1 cellular context compared by ENCODE assay signal in the genomic region with DNA sequence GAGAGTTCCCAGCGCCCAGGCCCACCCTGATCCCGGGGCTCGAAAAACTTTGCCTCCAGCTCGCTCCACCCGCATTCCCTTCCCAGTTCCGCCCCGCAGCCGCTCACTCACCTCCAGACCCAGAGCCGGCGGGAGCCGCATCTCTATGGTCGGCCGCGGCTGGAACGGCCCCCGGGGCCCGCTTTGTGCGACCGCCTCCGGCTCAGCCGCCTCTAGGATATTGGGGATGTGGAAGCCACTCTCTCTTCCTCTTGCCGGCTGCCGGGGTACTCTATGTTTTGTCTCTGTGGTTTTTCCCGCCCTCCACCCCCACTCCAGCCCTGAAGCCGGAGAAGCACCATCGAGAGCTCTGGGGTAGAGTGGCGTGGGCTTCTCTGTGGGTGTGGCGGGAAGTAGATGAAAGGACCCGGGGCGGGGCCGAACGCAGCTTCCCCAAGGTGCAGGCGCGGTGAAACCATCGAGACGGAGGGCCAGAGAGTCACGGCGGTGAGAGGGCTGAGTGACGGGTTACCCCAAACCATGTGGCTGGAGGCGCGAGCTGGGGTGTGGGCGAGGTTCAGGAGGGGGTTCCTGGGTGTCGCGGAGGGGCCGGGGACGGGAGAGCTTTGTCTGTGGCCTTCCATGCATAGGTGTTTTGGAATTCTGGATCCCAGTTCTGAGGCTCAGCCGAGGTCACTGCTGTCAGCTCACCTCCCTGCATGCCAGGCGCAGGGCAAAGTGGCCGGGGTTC.
TF ChIP-seq lines count a peak whose summit lies in the region.

Gene BCS1L (plus strand): TSS at position 426 of the 730 bp plus-strand sequence. CDS start 1,305 bp downstream, outside the sequence.
A gene with protein sequence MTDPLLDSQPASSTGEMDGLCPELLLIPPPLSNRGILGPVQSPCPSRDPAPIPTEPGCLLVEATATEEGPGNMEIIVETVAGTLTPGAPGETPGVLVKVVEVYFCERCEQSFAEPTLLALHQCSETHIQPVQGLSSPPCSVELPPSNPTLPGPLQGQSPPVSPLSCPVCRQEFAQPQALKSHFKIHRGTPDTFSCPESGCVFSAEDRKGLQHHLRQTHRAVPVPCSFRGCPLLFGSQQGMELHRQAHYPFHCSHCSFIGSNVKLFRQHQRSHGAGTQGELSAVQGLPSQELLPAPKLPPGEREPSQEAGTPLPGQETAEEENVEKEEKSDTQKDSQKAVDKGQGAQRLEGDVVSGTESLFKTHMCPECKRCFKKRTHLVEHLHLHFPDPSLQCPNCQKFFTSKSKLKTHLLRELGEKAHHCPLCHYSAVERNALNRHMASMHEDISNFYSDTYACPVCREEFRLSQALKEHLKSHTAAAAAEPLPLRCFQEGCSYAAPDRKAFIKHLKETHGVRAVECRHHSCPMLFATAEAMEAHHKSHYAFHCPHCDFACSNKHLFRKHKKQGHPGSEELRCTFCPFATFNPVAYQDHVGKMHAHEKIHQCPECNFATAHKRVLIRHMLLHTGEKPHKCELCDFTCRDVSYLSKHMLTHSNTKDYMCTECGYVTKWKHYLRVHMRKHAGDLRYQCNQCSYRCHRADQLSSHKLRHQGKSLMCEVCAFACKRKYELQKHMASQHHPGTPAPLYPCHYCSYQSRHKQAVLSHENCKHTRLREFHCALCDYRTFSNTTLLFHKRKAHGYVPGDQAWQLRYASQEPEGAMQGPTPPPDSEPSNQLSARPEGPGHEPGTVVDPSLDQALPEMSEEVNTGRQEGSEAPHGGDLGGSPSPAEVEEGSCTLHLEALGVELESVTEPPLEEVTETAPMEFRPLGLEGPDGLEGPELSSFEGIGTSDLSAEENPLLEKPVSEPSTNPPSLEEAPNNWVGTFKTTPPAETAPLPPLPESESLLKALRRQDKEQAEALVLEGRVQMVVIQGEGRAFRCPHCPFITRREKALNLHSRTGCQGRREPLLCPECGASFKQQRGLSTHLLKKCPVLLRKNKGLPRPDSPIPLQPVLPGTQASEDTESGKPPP (N-terminal part only) (minus strand): TSS at position 366 of the 730 bp plus-strand sequence. CDS start 3,194 bp downstream, outside the sequence.

TF ChIP-seq in HepG2, 621 proteins besides CTCF, POLR2A, EP300 and RAD21 (continued from another document and continues in another):
- TF ChIP-seq HIC2 (CRISPR knock-in tag; IDR thresholded peaks at IDR 0.05; ENCODE audit: low read depth) = 0 out of 2 replicates have a peak, but pooled peaks have one; percentile 67
- peak; percentile 12; the same call in 1 of the 2 replicates for TF ChIP-seq MAZ (IDR thresholded peaks at IDR 0.05; ENCODE audit: borderline replicate concordance, low read depth, low read length)
- TF ChIP-seq MAZ (CRISPR knock-in tag; IDR thresholded peaks at IDR 0.05; ENCODE audit: low read depth) = peak; percentile 55; the same call in 1 of the 2 replicates
- no peak; the same call in none of the 2 replicates for TF ChIP-seq NCOA2 (CRISPR knock-in tag; IDR thresholded peaks at IDR 0.05)
- TF ChIP-seq ZNF205 (CRISPR knock-in tag; IDR thresholded peaks at IDR 0.05) = peak; percentile 5; the same call in 1 of the 2 replicates
- TF ChIP-seq, protein P1, sequence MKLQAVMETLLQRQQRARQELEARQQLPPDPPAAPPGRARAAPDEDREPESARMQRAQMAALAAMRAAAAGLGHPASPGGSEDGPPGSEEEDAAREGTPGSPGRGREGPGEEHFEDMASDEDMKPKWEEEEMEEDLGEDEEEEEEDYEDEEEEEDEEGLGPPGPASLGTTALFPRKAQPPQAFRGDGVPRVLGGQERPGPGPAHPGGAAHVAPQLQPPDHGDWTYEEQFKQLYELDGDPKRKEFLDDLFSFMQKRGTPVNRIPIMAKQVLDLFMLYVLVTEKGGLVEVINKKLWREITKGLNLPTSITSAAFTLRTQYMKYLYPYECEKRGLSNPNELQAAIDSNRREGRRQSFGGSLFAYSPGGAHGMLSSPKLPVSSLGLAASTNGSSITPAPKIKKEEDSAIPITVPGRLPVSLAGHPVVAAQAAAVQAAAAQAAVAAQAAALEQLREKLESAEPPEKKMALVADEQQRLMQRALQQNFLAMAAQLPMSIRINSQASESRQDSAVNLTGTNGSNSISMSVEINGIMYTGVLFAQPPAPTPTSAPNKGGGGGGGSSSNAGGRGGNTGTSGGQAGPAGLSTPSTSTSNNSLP (IDR thresholded peaks at IDR 0.05; ENCODE audit: low read depth, low read length) = no peak
- TF ChIP-seq ZNF543 (CRISPR knock-in tag; IDR thresholded peaks at IDR 0.05) = 0 out of 2 replicates have a peak, but pooled peaks have one; percentile 57
- no peak for TF ChIP-seq ZNF768 (CRISPR knock-in tag; IDR thresholded peaks at IDR 0.05)
- TF ChIP-seq ZNF160 (CRISPR knock-in tag; IDR thresholded peaks at IDR 0.05) = peak; percentile 72
- TF ChIP-seq ZNF788 (CRISPR knock-in tag; IDR thresholded peaks at IDR 0.05; ENCODE audit: borderline replicate concordance) = peak; percentile 88
- no peak for TF ChIP-seq ZBTB2 (CRISPR knock-in tag; IDR thresholded peaks at IDR 0.05; ENCODE audit: low read depth)
- TF ChIP-seq, protein P2, sequence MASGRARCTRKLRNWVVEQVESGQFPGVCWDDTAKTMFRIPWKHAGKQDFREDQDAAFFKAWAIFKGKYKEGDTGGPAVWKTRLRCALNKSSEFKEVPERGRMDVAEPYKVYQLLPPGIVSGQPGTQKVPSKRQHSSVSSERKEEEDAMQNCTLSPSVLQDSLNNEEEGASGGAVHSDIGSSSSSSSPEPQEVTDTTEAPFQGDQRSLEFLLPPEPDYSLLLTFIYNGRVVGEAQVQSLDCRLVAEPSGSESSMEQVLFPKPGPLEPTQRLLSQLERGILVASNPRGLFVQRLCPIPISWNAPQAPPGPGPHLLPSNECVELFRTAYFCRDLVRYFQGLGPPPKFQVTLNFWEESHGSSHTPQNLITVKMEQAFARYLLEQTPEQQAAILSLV (CRISPR knock-in tag; IDR thresholded peaks at IDR 0.05; ENCODE audit: borderline replicate concordance) = peak; percentile 90; the same call in 1 of the 2 replicates
- TF ChIP-seq KAT7 (CRISPR knock-in tag; IDR thresholded peaks at IDR 0.05; ENCODE audit: borderline replicate concordance) = peak; percentile 89; the same call in 1 of the 2 replicates
- no peak for TF ChIP-seq ZBTB46 (CRISPR knock-in tag; IDR thresholded peaks at IDR 0.05; ENCODE audit: borderline replicate concordance)
- no peak for TF ChIP-seq FOXA1 (IDR thresholded peaks at IDR 0.05)
- TF ChIP-seq FOXA1 (CRISPR knock-in tag; IDR thresholded peaks at IDR 0.05) = no peak
- no peak for TF ChIP-seq ZNF430 (CRISPR knock-in tag; IDR thresholded peaks at IDR 0.05)
- peak; percentile 55; the same call in 1 of the 2 replicates for TF ChIP-seq ZNF232 (CRISPR knock-in tag; IDR thresholded peaks at IDR 0.05; ENCODE audit: borderline replicate concordance)
- peak; percentile 76 for TF ChIP-seq ZEB1 (IDR thresholded peaks at IDR 0.05; ENCODE audit: insufficient replicate concordance, low read depth)
- TF ChIP-seq ZBTB42 (CRISPR knock-in tag; IDR thresholded peaks at IDR 0.05) = 0 out of 2 replicates have a peak, but pooled peaks have one; percentile 28
- no peak for TF ChIP-seq ZNF639 (CRISPR knock-in tag; conservative IDR thresholded peaks at IDR 0.05)
- TF ChIP-seq KMT2A (CRISPR knock-in tag; IDR thresholded peaks at IDR 0.05) = peak; percentile 84; the same call in 1 of the 2 replicates
- TF ChIP-seq, protein P3, sequence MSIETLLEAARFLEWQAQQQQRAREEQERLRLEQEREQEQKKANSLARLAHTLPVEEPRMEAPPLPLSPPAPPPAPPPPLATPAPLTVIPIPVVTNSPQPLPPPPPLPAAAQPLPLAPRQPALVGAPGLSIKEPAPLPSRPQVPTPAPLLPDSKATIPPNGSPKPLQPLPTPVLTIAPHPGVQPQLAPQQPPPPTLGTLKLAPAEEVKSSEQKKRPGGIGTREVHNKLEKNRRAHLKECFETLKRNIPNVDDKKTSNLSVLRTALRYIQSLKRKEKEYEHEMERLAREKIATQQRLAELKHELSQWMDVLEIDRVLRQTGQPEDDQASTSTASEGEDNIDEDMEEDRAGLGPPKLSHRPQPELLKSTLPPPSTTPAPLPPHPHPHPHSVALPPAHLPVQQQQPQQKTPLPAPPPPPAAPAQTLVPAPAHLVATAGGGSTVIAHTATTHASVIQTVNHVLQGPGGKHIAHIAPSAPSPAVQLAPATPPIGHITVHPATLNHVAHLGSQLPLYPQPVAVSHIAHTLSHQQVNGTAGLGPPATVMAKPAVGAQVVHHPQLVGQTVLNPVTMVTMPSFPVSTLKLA (IDR thresholded peaks at IDR 0.05) = peak; percentile 46
- TF ChIP-seq PAX8 (CRISPR knock-in tag; IDR thresholded peaks at IDR 0.05; ENCODE audit: borderline replicate concordance) = no peak; the same call in 1 of the 2 replicates
- peak; percentile 86 for TF ChIP-seq HIVEP1 (CRISPR knock-in tag; IDR thresholded peaks at IDR 0.05)
- TF ChIP-seq GFI1 (CRISPR knock-in tag; IDR thresholded peaks at IDR 0.05; ENCODE audit: borderline replicate concordance) = peak; percentile 36; the same call in 1 of the 2 replicates
- no peak for TF ChIP-seq ZNF780A (CRISPR knock-in tag; IDR thresholded peaks at IDR 0.05)
- no peak for TF ChIP-seq MLLT10 (CRISPR knock-in tag; IDR thresholded peaks at IDR 0.05)
- TF ChIP-seq POGZ (CRISPR knock-in tag; IDR thresholded peaks at IDR 0.05) = peak; percentile 73
- 0 out of 2 replicates have a peak, but pooled peaks have one; percentile 36 for TF ChIP-seq ZSCAN12 (CRISPR knock-in tag; IDR thresholded peaks at IDR 0.05)
- TF ChIP-seq TEAD2 (CRISPR knock-in tag; IDR thresholded peaks at IDR 0.05) = no peak
- TF ChIP-seq ZNF615 (CRISPR knock-in tag; IDR thresholded peaks at IDR 0.05; ENCODE audit: borderline replicate concordance) = peak; percentile 49; the same call in 1 of the 2 replicates
- no peak for TF ChIP-seq NPAS2 (CRISPR knock-in tag; IDR thresholded peaks at IDR 0.05; ENCODE audit: borderline replicate concordance)
- TF ChIP-seq ATF5 (CRISPR knock-in tag; IDR thresholded peaks at IDR 0.05; ENCODE audit: low read depth) = no peak; the same call in 1 of the 2 replicates
- no peak for TF ChIP-seq ZNF260 (CRISPR knock-in tag; IDR thresholded peaks at IDR 0.05; ENCODE audit: borderline replicate concordance, low read depth)
- peak; percentile 67 for TF ChIP-seq ZNF883 (CRISPR knock-in tag; IDR thresholded peaks at IDR 0.05; ENCODE audit: not compliant biosample characterization)
- peak; percentile 91; the same call in 1 of the 2 replicates for TF ChIP-seq PCBP1 (IDR thresholded peaks at IDR 0.05; ENCODE audit: borderline replicate concordance, low read depth, low read length)
- TF ChIP-seq ZBTB8A (CRISPR knock-in tag; IDR thresholded peaks at IDR 0.05; ENCODE audit: borderline replicate concordance, low read depth) = no peak
- TF ChIP-seq CAMTA2 (CRISPR knock-in tag; IDR thresholded peaks at IDR 0.05; ENCODE audit: borderline replicate concordance) = no peak; the same call in 1 of the 2 replicates
- peak; percentile 46; the same call in 1 of the 2 replicates for TF ChIP-seq MTF1 (CRISPR knock-in tag; IDR thresholded peaks at IDR 0.05)
- TF ChIP-seq SNAPC5 (CRISPR knock-in tag; IDR thresholded peaks at IDR 0.05; ENCODE audit: borderline replicate concordance) = 0 out of 2 replicates have a peak, but pooled peaks have one; percentile 41
- TF ChIP-seq YEATS4 (CRISPR knock-in tag; IDR thresholded peaks at IDR 0.05; ENCODE audit: borderline replicate concordance) = peak; percentile 91
- no peak for TF ChIP-seq MED13 (CRISPR knock-in tag; IDR thresholded peaks at IDR 0.05)
- TF ChIP-seq ISL2 (CRISPR knock-in tag; IDR thresholded peaks at IDR 0.05) = peak; percentile 61; the same call in 1 of the 2 replicates
